Comparison of ENCODE assay signal across 1 cellular context in genomic region chr1:228108055-228108690, GRCh38.
TF ChIP-seq lines count a peak whose summit lies in the region.

No MANE protein-coding gene starts in this region.

TF ChIP-seq in H1, 55 proteins besides CTCF, POLR2A, EP300 and RAD21:
- TF ChIP-seq NRF1 (IDR thresholded peaks at IDR 0.05; ENCODE audit: low read depth, low read length): no peak
- TF ChIP-seq BCL11A (IDR thresholded peaks at IDR 0.05; ENCODE audit: low read depth in 2 of 2, low read length in 2 of 2): no peak
- TF ChIP-seq PHF8 (conservative IDR thresholded peaks at IDR 0.05; ENCODE audit: low read depth, low read length): no peak
- TF ChIP-seq POLR2AphosphoS5 (IDR thresholded peaks at IDR 0.05; ENCODE audit: low read depth, low read length): no peak
